1 cellular context compared by ENCODE assay signal in the genomic region with DNA sequence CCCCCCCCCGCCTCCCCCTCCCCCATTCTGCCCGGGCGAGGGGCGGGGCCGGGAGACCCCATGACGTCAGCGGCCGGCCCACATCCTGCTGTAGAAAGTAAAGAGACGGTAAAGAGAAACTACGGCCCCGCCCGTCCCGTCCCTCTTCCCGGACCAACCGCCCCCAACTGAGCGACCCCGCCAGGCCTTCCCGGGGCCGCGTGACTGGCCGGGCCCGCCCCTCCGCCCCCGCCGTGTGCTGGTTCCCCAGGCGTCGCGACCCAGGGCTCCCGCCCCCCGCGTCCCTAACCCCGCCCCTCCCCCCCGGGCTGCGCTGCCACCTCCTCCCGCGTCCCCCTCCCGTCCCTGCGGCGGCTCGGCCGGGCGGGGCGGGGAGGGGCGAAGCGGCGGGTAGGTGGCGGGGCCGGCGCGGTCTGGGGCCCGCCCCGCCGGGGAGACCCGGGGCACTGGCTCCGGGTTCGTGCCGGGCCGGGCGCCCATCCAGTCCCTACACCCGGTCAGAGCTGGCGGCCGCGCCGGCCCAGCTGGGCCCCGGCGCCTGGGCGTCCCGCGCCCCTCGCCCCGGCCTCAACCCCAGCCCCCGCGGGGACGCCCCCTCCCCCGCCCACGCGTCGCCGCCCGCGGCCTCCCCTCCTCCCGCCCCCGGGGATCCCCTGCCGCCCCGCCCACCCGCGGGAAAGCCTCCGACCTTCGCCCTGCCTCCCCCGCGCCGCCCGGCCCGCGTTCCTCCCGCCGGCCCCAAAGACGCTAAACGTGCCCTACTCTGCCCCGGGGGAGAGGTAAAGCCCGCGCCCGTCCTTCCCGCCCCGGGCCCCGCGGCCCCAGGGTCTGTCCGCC.
TF ChIP-seq lines count a peak whose summit lies in the region.

No MANE protein-coding gene starts in this region.

TF ChIP-seq in HepG2, 621 proteins besides CTCF, POLR2A, EP300 and RAD21 (continued from another document and continues in another):
- TF ChIP-seq, protein P1, sequence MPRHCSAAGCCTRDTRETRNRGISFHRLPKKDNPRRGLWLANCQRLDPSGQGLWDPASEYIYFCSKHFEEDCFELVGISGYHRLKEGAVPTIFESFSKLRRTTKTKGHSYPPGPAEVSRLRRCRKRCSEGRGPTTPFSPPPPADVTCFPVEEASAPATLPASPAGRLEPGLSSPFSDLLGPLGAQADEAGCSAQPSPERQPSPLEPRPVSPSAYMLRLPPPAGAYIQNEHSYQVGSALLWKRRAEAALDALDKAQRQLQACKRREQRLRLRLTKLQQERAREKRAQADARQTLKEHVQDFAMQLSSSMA (CRISPR knock-in tag; IDR thresholded peaks at IDR 0.05) = no peak
- TF ChIP-seq RARG (CRISPR knock-in tag; IDR thresholded peaks at IDR 0.05; ENCODE audit: low read depth) (no peak), KDM4B (CRISPR knock-in tag; IDR thresholded peaks at IDR 0.05) (0 out of 2 replicates have a peak, but pooled peaks have one; percentile 35), GPN1 (CRISPR knock-in tag; IDR thresholded peaks at IDR 0.05; ENCODE audit: borderline replicate concordance) (no peak), SATB2 (CRISPR knock-in tag; IDR thresholded peaks at IDR 0.05) (no peak), CBFB (CRISPR knock-in tag; IDR thresholded peaks at IDR 0.05) (0 out of 2 replicates have a peak, but pooled peaks have one; percentile 8), ZNF672 (CRISPR knock-in tag; IDR thresholded peaks at IDR 0.05) (no peak), AHR (CRISPR knock-in tag; IDR thresholded peaks at IDR 0.05) (no peak), ZNF605 (CRISPR knock-in tag; IDR thresholded peaks at IDR 0.05) (no peak), PATZ1 (CRISPR knock-in tag; IDR thresholded peaks at IDR 0.05) (peak; percentile 86), ZBTB40 (IDR thresholded peaks at IDR 0.05) (no peak), ZBTB40 (CRISPR knock-in tag; IDR thresholded peaks at IDR 0.05) (no peak), PTBP1 (IDR thresholded peaks at IDR 0.05; ENCODE audit: low read depth, low read length, poor library complexity, severe bottlenecking) (no peak), NCOA5 (CRISPR knock-in tag; IDR thresholded peaks at IDR 0.05) (no peak), FOXP1 (IDR thresholded peaks at IDR 0.05) (no peak), FOXP1 (CRISPR knock-in tag; IDR thresholded peaks at IDR 0.05) (0 out of 2 replicates have a peak, but pooled peaks have one; percentile 21), SALL1 (CRISPR knock-in tag; IDR thresholded peaks at IDR 0.05) (peak; percentile 52; the same call in 1 of the 2 replicates), SNAI1 (CRISPR knock-in tag; IDR thresholded peaks at IDR 0.05; ENCODE audit: borderline replicate concordance) (no peak), ZNF556 (CRISPR knock-in tag; IDR thresholded peaks at IDR 0.05; ENCODE audit: borderline replicate concordance) (no peak), ZNF350 (CRISPR knock-in tag; IDR thresholded peaks at IDR 0.05; ENCODE audit: borderline replicate concordance, low read depth) (no peak), ARID3A (IDR thresholded peaks at IDR 0.05; ENCODE audit: low read depth, low read length) (no peak), ZNF335 (CRISPR knock-in tag; IDR thresholded peaks at IDR 0.05) (no peak), ZBTB38 (CRISPR knock-in tag; IDR thresholded peaks at IDR 0.05) (no peak), RBM22 (optimal IDR thresholded peaks at IDR 0.05; ENCODE audit: low read length) (no peak), ZNF432 (CRISPR knock-in tag; IDR thresholded peaks at IDR 0.05; ENCODE audit: borderline replicate concordance) (no peak), BHLHE40 (IDR thresholded peaks at IDR 0.05; ENCODE audit: low read length) (peak; percentile 33; the same call in 1 of the 2 replicates), ZNF547 (CRISPR knock-in tag; IDR thresholded peaks at IDR 0.05) (no peak), ZNF740 (CRISPR knock-in tag; IDR thresholded peaks at IDR 0.05) (peak; percentile 77), SNAPC5 (CRISPR knock-in tag; IDR thresholded peaks at IDR 0.05; ENCODE audit: borderline replicate concordance) (no peak), NCOR1 (IDR thresholded peaks at IDR 0.05; ENCODE audit: borderline replicate concordance, low read length) (no peak), FIP1L1 (IDR thresholded peaks at IDR 0.05; ENCODE audit: borderline replicate concordance, insufficient read depth, low read depth, low read length) (no peak), MIER2 (CRISPR knock-in tag; IDR thresholded peaks at IDR 0.05) (no peak)
- TF ChIP-seq, protein P2, sequence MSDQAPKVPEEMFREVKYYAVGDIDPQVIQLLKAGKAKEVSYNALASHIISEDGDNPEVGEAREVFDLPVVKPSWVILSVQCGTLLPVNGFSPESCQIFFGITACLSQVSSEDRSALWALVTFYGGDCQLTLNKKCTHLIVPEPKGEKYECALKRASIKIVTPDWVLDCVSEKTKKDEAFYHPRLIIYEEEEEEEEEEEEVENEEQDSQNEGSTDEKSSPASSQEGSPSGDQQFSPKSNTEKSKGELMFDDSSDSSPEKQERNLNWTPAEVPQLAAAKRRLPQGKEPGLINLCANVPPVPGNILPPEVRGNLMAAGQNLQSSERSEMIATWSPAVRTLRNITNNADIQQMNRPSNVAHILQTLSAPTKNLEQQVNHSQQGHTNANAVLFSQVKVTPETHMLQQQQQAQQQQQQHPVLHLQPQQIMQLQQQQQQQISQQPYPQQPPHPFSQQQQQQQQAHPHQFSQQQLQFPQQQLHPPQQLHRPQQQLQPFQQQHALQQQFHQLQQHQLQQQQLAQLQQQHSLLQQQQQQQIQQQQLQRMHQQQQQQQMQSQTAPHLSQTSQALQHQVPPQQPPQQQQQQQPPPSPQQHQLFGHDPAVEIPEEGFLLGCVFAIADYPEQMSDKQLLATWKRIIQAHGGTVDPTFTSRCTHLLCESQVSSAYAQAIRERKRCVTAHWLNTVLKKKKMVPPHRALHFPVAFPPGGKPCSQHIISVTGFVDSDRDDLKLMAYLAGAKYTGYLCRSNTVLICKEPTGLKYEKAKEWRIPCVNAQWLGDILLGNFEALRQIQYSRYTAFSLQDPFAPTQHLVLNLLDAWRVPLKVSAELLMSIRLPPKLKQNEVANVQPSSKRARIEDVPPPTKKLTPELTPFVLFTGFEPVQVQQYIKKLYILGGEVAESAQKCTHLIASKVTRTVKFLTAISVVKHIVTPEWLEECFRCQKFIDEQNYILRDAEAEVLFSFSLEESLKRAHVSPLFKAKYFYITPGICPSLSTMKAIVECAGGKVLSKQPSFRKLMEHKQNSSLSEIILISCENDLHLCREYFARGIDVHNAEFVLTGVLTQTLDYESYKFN (CRISPR knock-in tag; conservative IDR thresholded peaks at IDR 0.05) = peak; percentile 52
- TF ChIP-seq, protein P3, sequence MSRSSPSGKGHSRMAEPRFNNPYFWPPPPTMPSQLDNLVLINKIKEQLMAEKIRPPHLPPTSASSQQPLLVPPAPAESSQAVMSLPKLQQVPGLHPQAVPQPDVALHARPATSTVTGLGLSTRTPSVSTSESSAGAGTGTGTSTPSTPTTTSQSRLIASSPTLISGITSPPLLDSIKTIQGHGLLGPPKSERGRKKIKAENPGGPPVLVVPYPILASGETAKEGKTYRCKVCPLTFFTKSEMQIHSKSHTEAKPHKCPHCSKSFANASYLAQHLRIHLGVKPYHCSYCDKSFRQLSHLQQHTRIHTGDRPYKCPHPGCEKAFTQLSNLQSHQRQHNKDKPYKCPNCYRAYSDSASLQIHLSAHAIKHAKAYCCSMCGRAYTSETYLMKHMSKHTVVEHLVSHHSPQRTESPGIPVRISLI (CRISPR knock-in tag; IDR thresholded peaks at IDR 0.05; ENCODE audit: borderline replicate concordance) = no peak
- TF ChIP-seq, protein P4, sequence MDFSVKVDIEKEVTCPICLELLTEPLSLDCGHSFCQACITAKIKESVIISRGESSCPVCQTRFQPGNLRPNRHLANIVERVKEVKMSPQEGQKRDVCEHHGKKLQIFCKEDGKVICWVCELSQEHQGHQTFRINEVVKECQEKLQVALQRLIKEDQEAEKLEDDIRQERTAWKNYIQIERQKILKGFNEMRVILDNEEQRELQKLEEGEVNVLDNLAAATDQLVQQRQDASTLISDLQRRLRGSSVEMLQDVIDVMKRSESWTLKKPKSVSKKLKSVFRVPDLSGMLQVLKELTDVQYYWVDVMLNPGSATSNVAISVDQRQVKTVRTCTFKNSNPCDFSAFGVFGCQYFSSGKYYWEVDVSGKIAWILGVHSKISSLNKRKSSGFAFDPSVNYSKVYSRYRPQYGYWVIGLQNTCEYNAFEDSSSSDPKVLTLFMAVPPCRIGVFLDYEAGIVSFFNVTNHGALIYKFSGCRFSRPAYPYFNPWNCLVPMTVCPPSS (IDR thresholded peaks at IDR 0.05) = no peak
